Comparison of ENCODE assay signal across 18 cellular contexts in the genomic region with DNA sequence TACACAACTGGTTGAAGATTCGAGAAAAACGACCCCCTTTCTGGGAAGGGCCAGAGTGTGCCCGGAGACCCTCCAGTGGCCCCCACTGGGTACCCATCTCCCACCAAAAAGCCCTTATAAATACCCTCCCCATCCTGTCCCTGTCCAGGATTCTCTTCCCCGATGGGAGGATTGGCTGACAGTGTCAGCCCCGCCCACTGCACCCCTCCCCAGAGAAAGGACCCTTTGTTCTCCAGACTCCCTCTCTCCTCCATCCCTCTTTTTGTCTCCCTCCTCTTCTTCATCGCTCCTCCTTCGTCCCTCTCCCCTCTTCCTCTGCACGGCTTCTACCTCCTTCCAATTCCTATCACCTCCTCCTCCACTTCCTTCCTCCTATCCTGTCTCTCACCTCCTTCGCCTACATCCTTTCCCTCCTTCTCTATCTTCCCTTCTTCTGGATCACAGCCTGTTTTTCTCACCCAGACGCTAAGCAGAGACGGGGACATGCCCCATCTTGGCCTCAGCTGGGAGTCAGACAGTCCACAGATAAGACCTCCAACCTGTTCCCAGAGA. TPM values are rescaled to one million over a fixed set of nuclear protein-coding genes. Genes with fewer than 3 reads are reported as not detected.
DNase-seq lines count a peak whose midpoint lies in the region; ATAC-seq, FAIRE-seq and TF ChIP-seq lines count a peak whose summit lies in the region.
"Had no signal": no experiment of that assay in that cellular context is flagged by ENCODE, and none has a peak within 500 bp of the region (broad histone marks: within the 10 kb centered on the region; RNA-seq: fewer than 3 reads in every experiment).

No MANE protein-coding gene starts in this region.

- TF ChIP-seq RAD21 in K562 (CRISPR knock-in tag; conservative IDR thresholded peaks at IDR 0.05 in 1 of 2, IDR thresholded peaks at IDR 0.05 in 1 of 2): no peak

- intact Hi-C loops in activated CD4-positive, alpha-beta T cell treated with anti-CD3 and anti-CD28 coated beads for 36 hours (cut with DNase I, micrococcal nuclease): no loop called here
- intact Hi-C loops in K562 (cut with micrococcal nuclease): no loop called here

- H3K9me3 Mint-ChIP-seq in activated CD4-positive, alpha-beta T cell treated with anti-CD3 and anti-CD28 coated beads, Interleukin-2, amount 10 ng/mL, durations not matched to agents 7 days and 5 days: no peaks in the 10 kb centered on the region
- no peaks in the 10 kb centered on the region for H3K9me3 Mint-ChIP-seq in activated CD4-positive, alpha-beta T cell treated with anti-CD3 and anti-CD28 coated beads for 36 hours (ENCODE audit: low read depth)
- no peaks in the 10 kb centered on the region for H3K9me3 Mint-ChIP-seq in stimulated activated effector memory CD8-positive, alpha-beta T cell treated with anti-CD3 and anti-CD28 coated beads, Interleukin-12 subunit alpha, Interleukin-12 subunit beta, amount 100 ng/mL, for 72 hours
- H3K9me3 Mint-ChIP-seq: CD4-positive, alpha-beta T cell; H9 had no signal

- H3K9me1 ChIP-seq in K562 (ENCODE audit: control insufficient read depth, insufficient read depth, low read length): no peaks in the 10 kb centered on the region

- H3K36me3 ChIP-seq in HEK293 (ENCODE audit: control insufficient read depth in 2 of 2, insufficient read depth in 1 of 2, low read length in 2 of 2): no peaks in the 10 kb centered on the region; a peak in 1 of 3 replicates
- peaks cover 26% of the 10 kb centered on the region; the same call in 2 of the 3 replicates for H3K36me3 ChIP-seq in K562 (ENCODE audit: control insufficient read depth, insufficient read depth, low read length)

- no peaks in the 10 kb centered on the region for H3K27me3 ChIP-seq in K562 (ENCODE audit: control insufficient read depth in 2 of 2, insufficient read depth in 2 of 2, low read length in 2 of 2)

- no peak for FAIRE-seq in K562 (lab: Jason Lieb, UNC)
- FAIRE-seq: A549, GM12878, H1, HTR-8/SVneo had no signal

- H3K4me2 ChIP-seq in K562 (ENCODE audit: insufficient read depth, low read length): no peak overlapping the region
- H3K4me2 ChIP-seq: A549 had no signal

- H4K20me1 ChIP-seq in K562 (replicated peaks; ENCODE audit: control insufficient read depth, insufficient read depth, low read length): no peaks in the 10 kb centered on the region

- H3K4me1 ChIP-seq in HEK293 (ENCODE audit: control insufficient read depth, insufficient read depth, low read length) (no peaks in the 10 kb centered on the region), K562 (replicated peaks in 1 of 2; ENCODE audit: control insufficient read depth in 2 of 2, insufficient read depth in 2 of 2, low read length in 2 of 2) (peaks cover 10 to 23% of the 10 kb centered on the region in 2 experiments; a peak in 4 of 5 replicates)
- H3K4me1 ChIP-seq: A549 had no signal

- no peak for ATAC-seq in activated CD4-positive, alpha-beta T cell treated with anti-CD3 and anti-CD28 coated beads for 36 hours
- ATAC-seq in K562: no peak
- no peak for ATAC-seq in stimulated activated effector memory CD8-positive, alpha-beta T cell treated with anti-CD3 and anti-CD28 coated beads, Interleukin-12 subunit alpha, Interleukin-12 subunit beta, amount 100 ng/mL, for 72 hours
- ATAC-seq in HG02981 (IDR thresholded peaks at IDR 0.05; ENCODE audit: unreplicated experiment): no peak
- ATAC-seq: A549, GM12878 had no signal

- H3K27ac ChIP-seq in HEK293 (ENCODE audit: extremely low read depth, low read depth, low read length) (no peak overlapping the region), K562 (ENCODE audit: extremely low read depth, low read depth, low read length) (no peak overlapping the region)
- H3K27ac ChIP-seq: A549, C4-2B had no signal

- no peak for TF ChIP-seq EP300 in K562 (IDR thresholded peaks at IDR 0.05; ENCODE audit: low read length)

- 44% methylated on average over 10 of the region's 11 CpGs for WGBS in K562 (ENCODE audit: insufficient coverage, low coverage, missing lambda C conversion rate)

- POLR2A ChIA-PET in activated CD4-positive, alpha-beta T cell treated with anti-CD3 and anti-CD28 coated beads, Interleukin-2, amount 10 ng/mL, durations not matched to agents 7 days and 5 days (lab: Charles Lee): no interaction called here
- POLR2A ChIA-PET in activated CD4-positive, alpha-beta T cell treated with anti-CD3 and anti-CD28 coated beads for 36 hours (lab: Charles Lee): no interaction called here
- POLR2A ChIA-PET in HEK293 (lab: Yijun Ruan, JAX) (no interaction called here), K562 (lab: Yijun Ruan, JAX) (no interaction called here)

- H3K9me3 ChIP-seq in HEK293 (ENCODE audit: control insufficient read depth, insufficient read depth, low read depth, low read length) (no peaks in the 10 kb centered on the region), K562 (replicated peaks; ENCODE audit: control insufficient read depth, insufficient read depth, low read depth, low read length) (no peaks in the 10 kb centered on the region)
- H3K9me3 ChIP-seq: A549 had no signal

- 0 out of 2 replicates have a peak, but pooled peaks have one; percentile 23 for TF ChIP-seq POLR2A in K562 (conservative IDR thresholded peaks at IDR 0.05)

- H3K27me3 Mint-ChIP-seq in activated CD4-positive, alpha-beta T cell treated with anti-CD3 and anti-CD28 coated beads, Interleukin-2, amount 10 ng/mL, durations not matched to agents 7 days and 5 days: no peaks in the 10 kb centered on the region
- H3K27me3 Mint-ChIP-seq in activated CD4-positive, alpha-beta T cell treated with anti-CD3 and anti-CD28 coated beads for 36 hours: no peaks in the 10 kb centered on the region
- H3K27me3 Mint-ChIP-seq: CD4-positive, alpha-beta T cell had no signal

- in situ Hi-C loops in K562 (cut with MboI): no loop called here

- no peak for TF ChIP-seq CTCF in HEK293 (tag by site-specific recombination; IDR thresholded peaks at IDR 0.05)
- TF ChIP-seq CTCF in K562 (IDR thresholded peaks at IDR 0.05 in 2 of 3, conservative IDR thresholded peaks at IDR 0.05 in 1 of 3; ENCODE audit: insufficient read depth in 2 of 3, low read depth in 1 of 3, low read length in 3 of 3): no peak

- H3K9ac ChIP-seq in K562 (ENCODE audit: insufficient read depth in 1 of 2, low read depth in 2 of 2, low read length in 2 of 2): no peak overlapping the region

- TSS peak; percentile 66 for BruUV-seq in K562 (replicated peaks; lab: Mats Ljungman, UMichigan)

- no peak overlapping the region for H3K4me3 ChIP-seq in HEK293 (ENCODE audit: low read depth, low read length)
- H3K4me3 ChIP-seq in K562: no peak overlapping the region
- H3K4me3 ChIP-seq: A549, GM12878 had no signal

- H3K27ac Mint-ChIP-seq in activated CD4-positive, alpha-beta T cell treated with anti-CD3 and anti-CD28 coated beads, Interleukin-2, amount 10 ng/mL, durations not matched to agents 7 days and 5 days: peak overlapping the region; percentile 41
- no peak overlapping the region for H3K27ac Mint-ChIP-seq in activated CD4-positive, alpha-beta T cell treated with anti-CD3 and anti-CD28 coated beads for 36 hours
- H3K27ac Mint-ChIP-seq in stimulated activated effector memory CD8-positive, alpha-beta T cell treated with anti-CD3 and anti-CD28 coated beads, Interleukin-12 subunit alpha, Interleukin-12 subunit beta, amount 100 ng/mL, for 72 hours: peak overlapping the region; percentile 7
- H3K27ac Mint-ChIP-seq: CD4-positive, alpha-beta T cell had no signal

- CTCF ChIA-PET in activated CD4-positive, alpha-beta T cell treated with anti-CD3 and anti-CD28 coated beads, Interleukin-2, amount 10 ng/mL, durations not matched to agents 7 days and 5 days (lab: Charles Lee): interaction anchor here (1.1 to 1.3 kb wide), 2 partner anchors 12 to 21 kb away, joined by 3 read pairs; partner anchors contain the start of gene CDC42BPG
- CTCF ChIA-PET in activated CD4-positive, alpha-beta T cell treated with anti-CD3 and anti-CD28 coated beads for 36 hours (lab: Charles Lee): interaction anchor here (0.8 kb wide), 1 partner anchor 13 kb away, joined by 5 read pairs; no protein-coding TSS in a partner anchor
- CTCF ChIA-PET in HEK293 (lab: Yijun Ruan, JAX) (no interaction called here), K562 (lab: Yijun Ruan, JAX; ENCODE audit: low intra/inter-chr PET ratio) (no interaction called here)

- no peak overlapping the region for H2AFZ ChIP-seq in K562 (ENCODE audit: low read depth, low read length)

- H3K36me3 Mint-ChIP-seq in activated CD4-positive, alpha-beta T cell treated with anti-CD3 and anti-CD28 coated beads, Interleukin-2, amount 10 ng/mL, durations not matched to agents 7 days and 5 days (ENCODE audit: low read depth): no peaks in the 10 kb centered on the region
- no peaks in the 10 kb centered on the region for H3K36me3 Mint-ChIP-seq in activated CD4-positive, alpha-beta T cell treated with anti-CD3 and anti-CD28 coated beads for 36 hours (ENCODE audit: low read depth)
- no peaks in the 10 kb centered on the region for H3K36me3 Mint-ChIP-seq in stimulated activated effector memory CD8-positive, alpha-beta T cell treated with anti-CD3 and anti-CD28 coated beads, Interleukin-12 subunit alpha, Interleukin-12 subunit beta, amount 100 ng/mL, for 72 hours

- no peaks in the 10 kb centered on the region for H3K79me2 ChIP-seq in K562 (ENCODE audit: control insufficient read depth, insufficient read depth, low read length)

- no peak overlapping the region for H3K4me3 Mint-ChIP-seq in activated CD4-positive, alpha-beta T cell treated with anti-CD3 and anti-CD28 coated beads, Interleukin-2, amount 10 ng/mL, durations not matched to agents 7 days and 5 days
- H3K4me3 Mint-ChIP-seq in activated CD4-positive, alpha-beta T cell treated with anti-CD3 and anti-CD28 coated beads for 36 hours: no peak overlapping the region
- no peak overlapping the region for H3K4me3 Mint-ChIP-seq in stimulated activated effector memory CD8-positive, alpha-beta T cell treated with anti-CD3 and anti-CD28 coated beads, Interleukin-12 subunit alpha, Interleukin-12 subunit beta, amount 100 ng/mL, for 72 hours
- H3K4me3 Mint-ChIP-seq: CD4-positive, alpha-beta T cell; H9 had no signal

- H3K4me1 Mint-ChIP-seq in activated CD4-positive, alpha-beta T cell treated with anti-CD3 and anti-CD28 coated beads, Interleukin-2, amount 10 ng/mL, durations not matched to agents 7 days and 5 days: no peaks in the 10 kb centered on the region
- H3K4me1 Mint-ChIP-seq in activated CD4-positive, alpha-beta T cell treated with anti-CD3 and anti-CD28 coated beads for 36 hours: no peaks in the 10 kb centered on the region
- no peaks in the 10 kb centered on the region for H3K4me1 Mint-ChIP-seq in stimulated activated effector memory CD8-positive, alpha-beta T cell treated with anti-CD3 and anti-CD28 coated beads, Interleukin-12 subunit alpha, Interleukin-12 subunit beta, amount 100 ng/mL, for 72 hours

- DNase-seq in activated CD4-positive, alpha-beta T cell treated with anti-CD3 and anti-CD28 coated beads, Interleukin-2, amount 10 ng/mL, durations not matched to agents 7 days and 5 days: no peak
- DNase-seq in activated CD4-positive, alpha-beta T cell treated with anti-CD3 and anti-CD28 coated beads for 36 hours: no peak
- DNase-seq in K562 (ENCODE audit: extremely low read depth in 1 of 4, low spot score in 3 of 4) (no peak), NCI-H1105 treated with DMSO at 0.1 percent for 48 hours (lab: John Stamatoyannopoulos, UW) (no peak)
- no peak for DNase-seq in stimulated activated effector memory CD8-positive, alpha-beta T cell treated with anti-CD3 and anti-CD28 coated beads, Interleukin-12 subunit alpha, Interleukin-12 subunit beta, amount 100 ng/mL, for 72 hours (ENCODE audit: low spot score in 2 of 2)
- DNase-seq: AML-193; CD4-positive, alpha-beta T cell; DND-41; EL; H9; IMR-90 had no signal

RNA-seq across cellular contexts. Expression of gene MEN1, which starts 13.3 kb away (rescaled TPM):
- total RNA-seq in activated CD4-positive, alpha-beta T cell treated with anti-CD3 and anti-CD28 coated beads, Interleukin-2, amount 10 ng/mL, durations not matched to agents 7 days and 5 days: 10 to 100 TPM; 35.1 to 38.7 TPM
- total RNA-seq in activated CD4-positive, alpha-beta T cell treated with anti-CD3 and anti-CD28 coated beads for 36 hours: 10 to 100 TPM; 34.8 to 38.5 TPM
- total RNA-seq in K562 (2011; cell fraction: chromatin; rRNA removed; ENCODE audit: low replicate concordance): 33.3 and 80.8 TPM in 2 replicates
- total RNA-seq in K562 (2011; cell fraction: nucleolus; rRNA removed): 78.7 and 86.4 TPM in 2 replicates
- 51.5 and 54.8 TPM in 2 replicates for total RNA-seq in K562 (2011; cell fraction: nucleoplasm; rRNA removed)
- 24.3 and 29.4 TPM in 2 replicates for total RNA-seq in K562 (2014; rRNA removed)
- 6.3 and 7.3 TPM in 2 replicates for total RNA-seq in K562 (2014; rRNA removed; fragmentation: Illumina TruSeq; extraction: Trizol)
- total RNA-seq in K562 (2015; rRNA removed; fragmentation: Illumina TruSeq; extraction: Trizol): 12.3 and 15.0 TPM in 2 replicates
- 55.7 and 57.2 TPM in 2 replicates for total RNA-seq in K562 (2021)
- 19.3 and 34.7 TPM in 2 replicates for polyA plus RNA-seq in K562 (2011; rRNA removed)
- polyA plus RNA-seq in K562 (2011; cell fraction: cytosol; rRNA removed): 22.5 and 54.7 TPM in 2 replicates
- 88.7 and 149 TPM in 2 replicates for polyA plus RNA-seq in K562 (2011; cell fraction: nucleus; rRNA removed)
- polyA plus RNA-seq in K562 (2012): 41.1 and 44.4 TPM in 2 replicates
- polyA plus RNA-seq in K562 (2014; fragmentation: Illumina TruSeq; extraction: Trizol): 42.7 and 48.3 TPM in 2 replicates
- 1 to 10 TPM; 3.4 to 3.9 TPM for polyA plus RNA-seq in K562 (2014; fragmentation: Nextera tagmentation; extraction: Ambion mirVana)
- polyA plus RNA-seq in K562 (2014; rRNA removed): 40.5 and 42.5 TPM in 2 replicates
- 6.3 and 9.1 TPM in 2 replicates for polyA minus RNA-seq in K562 (2011; rRNA and poly(A)+ RNA removed)
- 24.1 and 29.2 TPM in 2 replicates for polyA minus RNA-seq in K562 (2011; cell fraction: cytosol; rRNA and poly(A)+ RNA removed)
- polyA minus RNA-seq in K562 (2011; cell fraction: nucleus; rRNA and poly(A)+ RNA removed): 19.9 and 21.0 TPM in 2 replicates

RNA-seq across cellular contexts. Expression of gene MAP4K2, which starts 20.6 kb away (rescaled TPM):
- total RNA-seq in activated CD4-positive, alpha-beta T cell treated with anti-CD3 and anti-CD28 coated beads, Interleukin-2, amount 10 ng/mL, durations not matched to agents 7 days and 5 days: 10 to 100 TPM; 86.6 to 91.2 TPM
- total RNA-seq in activated CD4-positive, alpha-beta T cell treated with anti-CD3 and anti-CD28 coated beads for 36 hours: 10 to 100 TPM; 54.0 to 57.3 TPM
- total RNA-seq in K562 (2011; cell fraction: chromatin; rRNA removed; ENCODE audit: low replicate concordance): 11.3 and 40.1 TPM in 2 replicates
- 20.5 and 22.5 TPM in 2 replicates for total RNA-seq in K562 (2011; cell fraction: nucleolus; rRNA removed)
- 7.3 and 11.7 TPM in 2 replicates for total RNA-seq in K562 (2011; cell fraction: nucleoplasm; rRNA removed)
- total RNA-seq in K562 (2014; rRNA removed) (9.6 and 13.7 TPM in 2 replicates), K562 (2014; rRNA removed; fragmentation: Illumina TruSeq; extraction: Trizol) (3.4 and 4.9 TPM in 2 replicates), K562 (2015; rRNA removed; fragmentation: Illumina TruSeq; extraction: Trizol) (7.0 and 8.5 TPM in 2 replicates), K562 (2021) (13.9 and 14.5 TPM in 2 replicates)
- polyA plus RNA-seq in K562 (2011; rRNA removed) (7.3 and 11.2 TPM in 2 replicates), K562 (2014; fragmentation: Illumina TruSeq; extraction: Trizol) (8.5 and 12.2 TPM in 2 replicates), K562 (2014; fragmentation: Nextera tagmentation; extraction: Ambion mirVana) (under 1 TPM; 0.13 to 0.39 TPM), K562 (2014; rRNA removed) (10.5 and 11.6 TPM in 2 replicates)
- polyA plus RNA-seq in K562 (2011; cell fraction: cytosol; rRNA removed): 11.2 and 14.4 TPM in 2 replicates
- 40.2 and 43.0 TPM in 2 replicates for polyA plus RNA-seq in K562 (2011; cell fraction: nucleus; rRNA removed)
- 9.6 and 14.0 TPM in 2 replicates for polyA plus RNA-seq in K562 (2012)
- 5.1 and 6.7 TPM in 2 replicates for polyA minus RNA-seq in K562 (2011; rRNA and poly(A)+ RNA removed)
- 8.8 and 11.1 TPM in 2 replicates for polyA minus RNA-seq in K562 (2011; cell fraction: cytosol; rRNA and poly(A)+ RNA removed)
- 5.8 and 12.4 TPM in 2 replicates for polyA minus RNA-seq in K562 (2011; cell fraction: nucleus; rRNA and poly(A)+ RNA removed)

RNA-seq across cellular contexts. Expression of gene CDC42BPG, which starts 20.8 kb away (rescaled TPM):
- 1 to 10 TPM in 1 of 2 experiments, under 1 TPM in 1; 0.42 to 1.3 TPM for total RNA-seq in activated CD4-positive, alpha-beta T cell treated with anti-CD3 and anti-CD28 coated beads, Interleukin-2, amount 10 ng/mL, durations not matched to agents 7 days and 5 days
- under 1 TPM; 0.28 to 0.39 TPM for total RNA-seq in activated CD4-positive, alpha-beta T cell treated with anti-CD3 and anti-CD28 coated beads for 36 hours
- 19.1 and 64.6 TPM in 2 replicates for total RNA-seq in K562 (2011; cell fraction: chromatin; rRNA removed; ENCODE audit: low replicate concordance)
- total RNA-seq in K562 (2011; cell fraction: nucleolus; rRNA removed): 33.3 and 37.9 TPM in 2 replicates
- total RNA-seq in K562 (2011; cell fraction: nucleoplasm; rRNA removed): 16.2 and 19.7 TPM in 2 replicates
- total RNA-seq in K562 (2014; rRNA removed) (4.0 and 7.1 TPM in 2 replicates), K562 (2014; rRNA removed; fragmentation: Illumina TruSeq; extraction: Trizol) (0.99 and 1.1 TPM in 2 replicates), K562 (2015; rRNA removed; fragmentation: Illumina TruSeq; extraction: Trizol) (2.1 and 2.5 TPM in 2 replicates), K562 (2021) (7.4 and 8.8 TPM in 2 replicates)
- polyA plus RNA-seq in K562 (2011; rRNA removed) (2.2 and 3.6 TPM in 2 replicates), K562 (2014; fragmentation: Illumina TruSeq; extraction: Trizol) (1.8 and 4.6 TPM in 2 replicates), K562 (2014; fragmentation: Nextera tagmentation; extraction: Ambion mirVana) (under 1 TPM; 0.04 to 0.08 TPM), K562 (2014; rRNA removed) (7.9 and 11.8 TPM in 2 replicates)
- polyA plus RNA-seq in K562 (2011; cell fraction: cytosol; rRNA removed): 2.0 and 4.5 TPM in 2 replicates
- polyA plus RNA-seq in K562 (2011; cell fraction: nucleus; rRNA removed): 15.1 and 28.5 TPM in 2 replicates
- polyA plus RNA-seq in K562 (2012): 4.7 and 6.3 TPM in 2 replicates
- polyA minus RNA-seq in K562 (2011; rRNA and poly(A)+ RNA removed): 2.1 and 3.0 TPM in 2 replicates
- polyA minus RNA-seq in K562 (2011; cell fraction: cytosol; rRNA and poly(A)+ RNA removed): 3.2 and 3.5 TPM in 2 replicates
- polyA minus RNA-seq in K562 (2011; cell fraction: nucleus; rRNA and poly(A)+ RNA removed): 12.1 and 12.2 TPM in 2 replicates

RNA-seq across cellular contexts. Expression of gene SF1, which starts 45.3 kb away (rescaled TPM):
- total RNA-seq in activated CD4-positive, alpha-beta T cell treated with anti-CD3 and anti-CD28 coated beads, Interleukin-2, amount 10 ng/mL, durations not matched to agents 7 days and 5 days: 100 to 1,000 TPM; 435 to 456 TPM
- total RNA-seq in activated CD4-positive, alpha-beta T cell treated with anti-CD3 and anti-CD28 coated beads for 36 hours: 100 to 1,000 TPM; 318 to 362 TPM
- total RNA-seq in K562 (2011; cell fraction: chromatin; rRNA removed; ENCODE audit: low replicate concordance): 535 and 698 TPM in 2 replicates
- 252 and 253 TPM in 2 replicates for total RNA-seq in K562 (2011; cell fraction: nucleolus; rRNA removed)
- total RNA-seq in K562 (2011; cell fraction: nucleoplasm; rRNA removed): 451 and 617 TPM in 2 replicates
- total RNA-seq in K562 (2014; rRNA removed) (141 and 158 TPM in 2 replicates), K562 (2014; rRNA removed; fragmentation: Illumina TruSeq; extraction: Trizol) (111 and 122 TPM in 2 replicates), K562 (2015; rRNA removed; fragmentation: Illumina TruSeq; extraction: Trizol) (78.3 and 84.0 TPM in 2 replicates), K562 (2021) (295 and 334 TPM in 2 replicates)
- polyA plus RNA-seq in K562 (2011; rRNA removed) (64.3 and 88.2 TPM in 2 replicates), K562 (2014; fragmentation: Illumina TruSeq; extraction: Trizol) (207 and 244 TPM in 2 replicates), K562 (2014; fragmentation: Nextera tagmentation; extraction: Ambion mirVana) (10 to 100 TPM; 13.1 to 14.0 TPM), K562 (2014; rRNA removed) (123 and 131 TPM in 2 replicates)
- polyA plus RNA-seq in K562 (2011; cell fraction: cytosol; rRNA removed): 38.0 and 43.0 TPM in 2 replicates
- 224 and 275 TPM in 2 replicates for polyA plus RNA-seq in K562 (2011; cell fraction: nucleus; rRNA removed)
- 197 and 225 TPM in 2 replicates for polyA plus RNA-seq in K562 (2012)
- 94.0 and 130 TPM in 2 replicates for polyA minus RNA-seq in K562 (2011; rRNA and poly(A)+ RNA removed)
- 61.7 and 83.6 TPM in 2 replicates for polyA minus RNA-seq in K562 (2011; cell fraction: cytosol; rRNA and poly(A)+ RNA removed)
- 141 and 236 TPM in 2 replicates for polyA minus RNA-seq in K562 (2011; cell fraction: nucleus; rRNA and poly(A)+ RNA removed)

RNA-seq across cellular contexts. Expression of gene EHD1, which starts 54.8 kb away (rescaled TPM):
- 100 to 1,000 TPM; 131 to 149 TPM for total RNA-seq in activated CD4-positive, alpha-beta T cell treated with anti-CD3 and anti-CD28 coated beads, Interleukin-2, amount 10 ng/mL, durations not matched to agents 7 days and 5 days
- 10 to 100 TPM; 71.0 to 73.6 TPM for total RNA-seq in activated CD4-positive, alpha-beta T cell treated with anti-CD3 and anti-CD28 coated beads for 36 hours
- total RNA-seq in K562 (2011; cell fraction: chromatin; rRNA removed; ENCODE audit: low replicate concordance): 20.8 and 92.1 TPM in 2 replicates
- 57.7 and 64.3 TPM in 2 replicates for total RNA-seq in K562 (2011; cell fraction: nucleolus; rRNA removed)
- 24.2 and 37.8 TPM in 2 replicates for total RNA-seq in K562 (2011; cell fraction: nucleoplasm; rRNA removed)
- 39.1 and 40.0 TPM in 2 replicates for total RNA-seq in K562 (2014; rRNA removed)
- 7.2 and 11.5 TPM in 2 replicates for total RNA-seq in K562 (2014; rRNA removed; fragmentation: Illumina TruSeq; extraction: Trizol)
- total RNA-seq in K562 (2015; rRNA removed; fragmentation: Illumina TruSeq; extraction: Trizol): 12.7 and 12.9 TPM in 2 replicates
- total RNA-seq in K562 (2021): 65.0 and 69.6 TPM in 2 replicates
- 16.4 and 34.2 TPM in 2 replicates for polyA plus RNA-seq in K562 (2011; rRNA removed)
- 30.6 and 56.6 TPM in 2 replicates for polyA plus RNA-seq in K562 (2011; cell fraction: cytosol; rRNA removed)
- polyA plus RNA-seq in K562 (2011; cell fraction: nucleus; rRNA removed): 30.2 and 48.9 TPM in 2 replicates
- polyA plus RNA-seq in K562 (2012): 38.5 and 52.8 TPM in 2 replicates
- polyA plus RNA-seq in K562 (2014; fragmentation: Illumina TruSeq; extraction: Trizol): 41.0 and 45.1 TPM in 2 replicates
- polyA plus RNA-seq in K562 (2014; fragmentation: Nextera tagmentation; extraction: Ambion mirVana): under 1 TPM; 0.46 to 0.59 TPM
- polyA plus RNA-seq in K562 (2014; rRNA removed): 26.8 and 27.3 TPM in 2 replicates
- polyA minus RNA-seq in K562 (2011; rRNA and poly(A)+ RNA removed): 26.8 and 39.2 TPM in 2 replicates
- 50.9 and 64.3 TPM in 2 replicates for polyA minus RNA-seq in K562 (2011; cell fraction: cytosol; rRNA and poly(A)+ RNA removed)
- 17.4 and 22.8 TPM in 2 replicates for polyA minus RNA-seq in K562 (2011; cell fraction: nucleus; rRNA and poly(A)+ RNA removed)

Comparison
In these comparisons a context has a peak if more than half of its experiments do, and no peak if none do; other contexts are left out.
1. CTCF ChIA-PET loops: an anchor here in activated CD4-positive, alpha-beta T cell treated with anti-CD3 and anti-CD28 coated beads, Interleukin-2, amount 10 ng/mL, durations not matched to agents 7 days and 5 days (1.1 to 1.3 kb wide) and activated CD4-positive, alpha-beta T cell treated with anti-CD3 and anti-CD28 coated beads for 36 hours (0.8 kb wide); none called in HEK293 and K562.